In genomic region chr6:161355731-161356130, GRCh38 we compare ENCODE assay signal across 18 cellular contexts.
DNase-seq lines count a peak whose midpoint lies in the region; TF ChIP-seq lines count a peak whose summit lies in the region.
"Had no signal": no experiment of that assay in that cellular context is flagged by ENCODE, and none has a peak within 500 bp of the region (broad histone marks: within the 10 kb centered on the region; RNA-seq: fewer than 3 reads in every experiment).

No MANE protein-coding gene starts in this region.

- no peaks in the 10 kb centered on the region for H4K20me1 ChIP-seq in osteoblast (ENCODE audit: insufficient read depth, low read length)

- no peaks in the 10 kb centered on the region for H3K79me2 ChIP-seq in osteoblast (ENCODE audit: insufficient read depth, low read length)

- TF ChIP-seq CTCF in endothelial cell (IDR thresholded peaks at IDR 0.05; ENCODE audit: unreplicated experiment) (no peak), osteoblast (IDR thresholded peaks at IDR 0.05; ENCODE audit: extremely low read depth, low read depth, low read length) (no peak)

- H3K27me3 ChIP-seq in osteoblast (ENCODE audit: insufficient read depth, low read length), result no peaks in the 10 kb centered on the region

- H3K27ac Mint-ChIP-seq in endothelial cell (ENCODE audit: unreplicated experiment), result peak overlapping the region; percentile 3
- H3K27ac Mint-ChIP-seq: GM23338 had no signal

- peak; percentile 16 for DNase-seq in DMS 273 treated with DMSO at 0.1 percent for 48 hours (lab: John Stamatoyannopoulos, UW)
- DNase-seq in NOMO-1 (lab: John Stamatoyannopoulos, UW; ENCODE audit: unreplicated experiment in 2 of 2), result peak; percentile 75 to 76
- no peak for DNase-seq in endothelial cell (ENCODE audit: low spot score)
- DNase-seq in osteoblast (ENCODE audit: insufficient read length, low spot score, missing footprints), result peak; percentile 67
- DNase-seq in middle frontal gyrus (ENCODE audit: extremely low spot score, low spot score), result no peak
- DNase-seq in NCI-H1436 treated with DMSO at 0.1 percent for 48 hours (lab: John Stamatoyannopoulos, UW), result no peak
- DNase-seq in caudate nucleus (lab: John Stamatoyannopoulos, UW), result no peak
- DNase-seq: ACHN; AML-193; CD4-positive, alpha-beta memory T cell; DND-41; NCI-H1105; NCI-H1694 treated with DMSO at 0.1 percent for 48 hours; NCI-H2107; NCI-H2227 treated with DMSO at 0.1 percent for 48 hours; NCI-H69 had no signal

- H2AFZ ChIP-seq in osteoblast (ENCODE audit: low read length), result no peak overlapping the region
- H2AFZ ChIP-seq: GM23338 had no signal

- no peak overlapping the region for H3K4me2 ChIP-seq in osteoblast (ENCODE audit: insufficient read depth, low read length)
- H3K4me2 ChIP-seq: GM23338, KMS-11 had no signal

- H3K27ac ChIP-seq in osteoblast (ENCODE audit: low read depth, low read length) (no peak overlapping the region), caudate nucleus (ENCODE audit: low read depth, low read length) (no peak overlapping the region)
- H3K27ac ChIP-seq: KMS-11 had no signal

- no peak overlapping the region for H3K4me3 ChIP-seq in osteoblast (ENCODE audit: insufficient read depth, low read length)
- H3K4me3 ChIP-seq: GM23338 had no signal

- no peaks in the 10 kb centered on the region for H3K9me3 ChIP-seq in osteoblast (ENCODE audit: low read depth, low read length)

- peaks cover 1% of the 10 kb centered on the region for H3K27me3 Mint-ChIP-seq in endothelial cell (ENCODE audit: unreplicated experiment)
- H3K27me3 Mint-ChIP-seq: CD4-positive, alpha-beta memory T cell had no signal

- H3K4me1 ChIP-seq in osteoblast (ENCODE audit: insufficient read depth, low read length), result peaks cover 6% of the 10 kb centered on the region

- no peaks in the 10 kb centered on the region for H3K36me3 ChIP-seq in osteoblast (ENCODE audit: insufficient read depth, low read length)

- H3K4me3 Mint-ChIP-seq in endothelial cell (ENCODE audit: unreplicated experiment), result no peak overlapping the region
- H3K4me3 Mint-ChIP-seq: GM23338 had no signal

- peaks cover 4% of the 10 kb centered on the region for H3K4me1 Mint-ChIP-seq in endothelial cell (ENCODE audit: unreplicated experiment)

- no peaks in the 10 kb centered on the region for H3K36me3 Mint-ChIP-seq in endothelial cell (ENCODE audit: low read depth, unreplicated experiment)

- H3K9me3 Mint-ChIP-seq in endothelial cell (ENCODE audit: unreplicated experiment), result no peaks in the 10 kb centered on the region
- H3K9me3 Mint-ChIP-seq: GM23338 had no signal

Comparison
In these comparisons a context has a peak if more than half of its experiments do, and no peak if none do; other contexts are left out.
1. DNase-seq: peak in DMS 273 treated with DMSO at 0.1 percent for 48 hours (single experiment), NOMO-1 (2 of 2) and osteoblast (single experiment); none in endothelial cell (single experiment), middle frontal gyrus (single experiment), NCI-H1436 treated with DMSO at 0.1 percent for 48 hours (single experiment) and caudate nucleus (0 of 61).